Comparison of ENCODE assay signal across 15 cellular contexts in genomic region chr2:85276571-85277121, GRCh38. TPM values are rescaled to one million over a fixed set of nuclear protein-coding genes. Genes with fewer than 3 reads are reported as not detected.
DNase-seq lines count a peak whose midpoint lies in the region; TF ChIP-seq lines count a peak whose summit lies in the region.
"Had no signal": no experiment of that assay in that cellular context is flagged by ENCODE, and none has a peak within 500 bp of the region (broad histone marks: within the 10 kb centered on the region; RNA-seq: fewer than 3 reads in every experiment).

No MANE protein-coding gene starts in this region.

- peak overlapping the region; percentile 65 for H3K27ac Mint-ChIP-seq in HFFc6

- H3K9ac ChIP-seq in muscle layer of colon (ENCODE audit: low read length): no peak overlapping the region
- H3K9ac ChIP-seq in subcutaneous abdominal adipose tissue (ENCODE audit: low read length in 5 of 5): peak overlapping the region in 4 of 5 donors; percentile 5 to 59 (median 41)

- peak overlapping the region in 1 of 2 donors; percentile 17 for H3K4me3 ChIP-seq in muscle layer of colon (ENCODE audit: low read depth in 1 of 2, low read length in 2 of 2)
- H3K4me3 ChIP-seq in subcutaneous abdominal adipose tissue (ENCODE audit: low read depth in 1 of 5, low read length in 5 of 5): peak overlapping the region; percentile 13 to 56 (median 43)
- H3K4me3 ChIP-seq: mucosa of descending colon, right lobe of liver had no signal

- no peak for DNase-seq in HFFc6
- peak; percentile 47 for DNase-seq in fibroblast of gingiva (ENCODE audit: low read depth)
- DNase-seq in DMS 273 (lab: John Stamatoyannopoulos, UW; ENCODE audit: unreplicated experiment): no peak
- DNase-seq in stimulated activated CD4-positive, alpha-beta T cell treated with anti-CD3 and anti-CD28 coated beads, Interleukin-2, amount 100 ng/mL, for 24 hours: no peak
- no peak for DNase-seq in stimulated activated CD4-positive, alpha-beta T cell treated with anti-CD3 and anti-CD28 coated beads, Interleukin-4, amount 100 ng/mL, for 4 hours
- DNase-seq in GDM1 (lab: John Stamatoyannopoulos, UW): no peak
- DNase-seq: activated CD8-positive, alpha-beta memory T cell treated with anti-CD3 and anti-CD28 coated beads for 24 hours; activated naive CD4-positive, alpha-beta T cell treated with Interleukin-2 at 50 U/mL for 16 hours; AML-193; central memory CD4-positive, alpha-beta T cell; mucosa of descending colon; NCI-H1417; right lobe of liver had no signal

- H3K27ac ChIP-seq in muscle layer of colon (ENCODE audit: low read depth, low read length) (peak overlapping the region; percentile 35), subcutaneous abdominal adipose tissue (ENCODE audit: low read depth, low read length) (peak overlapping the region; percentile 82)

- H3K27me3 Mint-ChIP-seq in HFFc6 (ENCODE audit: insufficient read depth): peaks cover 2% of the 10 kb centered on the region

- peaks cover 15% of the 10 kb centered on the region; the same call in 1 of the 2 replicates for H3K36me3 Mint-ChIP-seq in HFFc6 (ENCODE audit: low read depth)

- peak overlapping the region; percentile 59; the same call in 1 of the 2 replicates for H3K4me3 Mint-ChIP-seq in HFFc6

- no peaks in the 10 kb centered on the region for H3K9me3 Mint-ChIP-seq in HFFc6

- H3K9me3 ChIP-seq in muscle layer of colon (ENCODE audit: low read length): no peaks in the 10 kb centered on the region
- H3K9me3 ChIP-seq in subcutaneous abdominal adipose tissue (ENCODE audit: control insufficient read depth in 5 of 5, low read length in 5 of 5): no peaks in the 10 kb centered on the region
- H3K9me3 ChIP-seq: mucosa of descending colon, right lobe of liver had no signal

- H3K27me3 ChIP-seq in muscle layer of colon (ENCODE audit: control insufficient read depth in 1 of 2, insufficient read depth in 2 of 2, low read length in 2 of 2) (no peaks in the 10 kb centered on the region), subcutaneous abdominal adipose tissue (ENCODE audit: control insufficient read depth in 5 of 5, insufficient read depth in 4 of 5, low read length in 5 of 5) (no peaks in the 10 kb centered on the region)
- H3K27me3 ChIP-seq: right lobe of liver had no signal

- TF ChIP-seq CTCF in HFFc6 (IDR thresholded peaks at IDR 0.05): no peak

- H3K4me1 Mint-ChIP-seq in HFFc6 (ENCODE audit: low read depth): peaks cover 61% of the 10 kb centered on the region

- H3K4me1 ChIP-seq in muscle layer of colon (ENCODE audit: insufficient read depth, low read length) (peaks cover 31% of the 10 kb centered on the region), subcutaneous abdominal adipose tissue (ENCODE audit: control insufficient read depth in 5 of 5, insufficient read depth in 5 of 5, low read length in 5 of 5) (peaks cover 13 to 43% (median 40%) of the 10 kb centered on the region in 5 donors)
- H3K4me1 ChIP-seq: right lobe of liver had no signal

- no peaks in the 10 kb centered on the region for H3K36me3 ChIP-seq in muscle layer of colon (ENCODE audit: insufficient read depth, low read length)
- no peaks in the 10 kb centered on the region for H3K36me3 ChIP-seq in subcutaneous abdominal adipose tissue (ENCODE audit: control insufficient read depth in 5 of 5, insufficient read depth in 5 of 5, low read length in 5 of 5)
- H3K36me3 ChIP-seq: right lobe of liver had no signal

RNA-seq across cellular contexts. Expression of gene TGOLN2, which starts 51.1 kb away (rescaled TPM):
- 100 to 1,000 TPM; 143 to 161 (median 150) TPM for total RNA-seq in HFFc6 (2021; fragmentation: NEBNext Ultra II Directional; extraction: Animal tissue kit (Norgen Biotek cat#: 25700))
